In genomic region chrX:101258260-101258581, GRCh38 we compare ENCODE assay signal across 9 cellular contexts. TPM values are rescaled to one million over a fixed set of nuclear protein-coding genes. Genes with fewer than 3 reads are reported as not detected.
"Had no signal": no experiment of that assay in that cellular context is flagged by ENCODE, and none has a peak within 500 bp of the region (broad histone marks: within the 10 kb centered on the region; RNA-seq: fewer than 3 reads in every experiment).

No MANE protein-coding gene starts in this region.

- H2AFZ ChIP-seq: GM23248 had no signal

- DNase-seq: GOT3, H7, HFFc6 had no signal

- H3K9me3 Mint-ChIP-seq: HFFc6, IgD-negative memory B cell had no signal

- H3K4me3 ChIP-seq: GM23248, HAP-1 had no signal

- H3K36me3 ChIP-seq: HAP-1 had no signal

- H3K4me1 Mint-ChIP-seq: IgD-negative memory B cell had no signal

- H3K27ac Mint-ChIP-seq: IgD-negative memory B cell had no signal

- H3K36me3 Mint-ChIP-seq: IgD-negative memory B cell had no signal

- ATAC-seq: HCT116 had no signal

- H3K4me1 ChIP-seq: HAP-1 had no signal

- H3K9ac ChIP-seq: GM23248 had no signal

- H3K4me3 Mint-ChIP-seq: HFFc6, IgD-negative memory B cell had no signal

- H3K27ac ChIP-seq: GM23248 had no signal

- H3K9me3 ChIP-seq: HAP-1 had no signal

RNA-seq across cellular contexts. Expression of gene TAF7L, which starts 32.9 kb away (rescaled TPM):
- total RNA-seq: H4, H7, HT-29 had no signal
- polyA plus RNA-seq: IgD-negative memory B cell had no signal

RNA-seq across cellular contexts. Expression of gene DRP2, which starts 38.6 kb away (rescaled TPM):
- total RNA-seq: H4 had no signal
- polyA plus RNA-seq: IgD-negative memory B cell had no signal
